28 cellular contexts compared by ENCODE assay signal in the genomic region with DNA sequence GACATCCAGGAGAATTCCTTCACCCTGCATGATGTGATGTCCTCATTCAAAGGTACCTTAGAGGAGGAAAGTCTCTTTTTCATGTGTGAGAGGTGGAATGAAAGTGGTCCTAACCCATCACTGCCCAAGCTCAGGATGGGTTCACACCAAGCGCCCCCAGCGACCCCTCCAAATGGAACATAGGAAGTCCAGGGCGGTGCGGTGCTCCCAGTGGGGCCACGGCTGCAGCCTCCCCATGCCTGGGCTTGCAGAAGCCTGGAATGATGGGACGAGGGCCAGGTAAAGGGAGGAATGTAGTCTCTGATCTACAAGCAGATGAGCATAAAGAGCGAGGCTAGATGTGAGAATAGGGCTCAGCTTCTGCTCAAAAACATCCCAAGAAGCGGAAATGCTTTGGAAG.
"Had no signal": no experiment of that assay in that cellular context is flagged by ENCODE, and none has a peak within 500 bp of the region (broad histone marks: within the 10 kb centered on the region; RNA-seq: fewer than 3 reads in every experiment).

No MANE protein-coding gene starts in this region.

- H3K27ac ChIP-seq: adrenal gland, ascending aorta, brain microvascular endothelial cell, esophagus muscularis mucosa, foreskin keratinocyte, heart left ventricle, WERI-Rb-1 had no signal

- H3K4me3 ChIP-seq: adrenal gland, ascending aorta, esophagus muscularis mucosa, gastrocnemius medialis, heart left ventricle had no signal

- H3K27me3 ChIP-seq: adrenal gland, ascending aorta, brain microvascular endothelial cell, esophagus muscularis mucosa, foreskin keratinocyte, gastrocnemius medialis, heart left ventricle had no signal

- H3K9me3 ChIP-seq: adrenal gland, ascending aorta, esophagus muscularis mucosa, gastrocnemius medialis, heart left ventricle had no signal

- DNase-seq: activated B cell treated with CpG ODN at 0.5 μM for 24 hours; activated CD4-positive, alpha-beta T cell treated with anti-CD3 and anti-CD28 coated beads for 48 hours; activated CD4-positive, alpha-beta T cell treated with anti-CD3 and anti-CD28 coated beads, Interleukin-2, amount 50 U/mL, for 1 hour; activated CD4-positive, alpha-beta T cell treated with anti-CD3 and anti-CD28 coated beads, Interleukin-2, amount 50 U/mL, for 48 hours; activated CD8-positive, alpha-beta memory T cell treated with anti-CD3 and anti-CD28 coated beads for 24 hours; activated CD8-positive, alpha-beta T cell treated with anti-CD3 and anti-CD28 coated beads for 36 hours; activated effector memory CD4-positive, alpha-beta T cell treated with anti-CD3 and anti-CD28 coated beads, Interleukin-2, amount 50 U/mL, for 16 hours; activated naive CD4-positive, alpha-beta T cell treated with anti-CD3 and anti-CD28 coated beads for 36 hours; activated naive CD8-positive, alpha-beta T cell treated with anti-CD3 and anti-CD28 coated beads for 36 hours; activated naive CD8-positive, alpha-beta T cell treated with anti-CD3 and anti-CD28 coated beads, Interleukin-2, amount 50 U/mL, for 24 hours; activated T-cell treated with anti-CD3 and anti-CD28 coated beads, Interleukin-2, amount 50 U/mL, for 4 hours; amygdala; brain microvascular endothelial cell; cortex of kidney; effector memory CD4-positive, alpha-beta T cell; endodermal cell; foreskin keratinocyte; gastrocnemius medialis; glutamatergic neuron; heart left ventricle; T-helper 1 cell; T-helper 17 cell; T1000; WERI-Rb-1 had no signal

- ATAC-seq: activated CD4-positive, CD25-positive, alpha-beta regulatory T cell treated with anti-CD3 and anti-CD28 coated beads, Interleukin-2, amount 50 U/mL, for 24 hours; activated CD8-positive, alpha-beta T cell treated with anti-CD3 and anti-CD28 coated beads for 36 hours; activated naive CD8-positive, alpha-beta T cell treated with anti-CD3 and anti-CD28 coated beads, Interleukin-2, amount 50 U/mL, for 24 hours; activated T-cell treated with anti-CD3 and anti-CD28 coated beads, Interleukin-2, amount 50 U/mL, for 4 hours; foreskin keratinocyte; gastrocnemius medialis; heart left ventricle; T-helper 17 cell had no signal

- H3K36me3 ChIP-seq: adrenal gland, brain microvascular endothelial cell had no signal
